In genomic region chr3:11271986-11272904, GRCh38 we compare ENCODE assay signal across 8 cellular contexts. TPM values are rescaled to one million over a fixed set of nuclear protein-coding genes. Genes with fewer than 3 reads are reported as not detected.
DNase-seq lines count a peak whose midpoint lies in the region; ATAC-seq and TF ChIP-seq lines count a peak whose summit lies in the region.

Gene ATG7 (plus strand): TSS chr3:11272397. CDS start chr3:11298696, 26,299 bp downstream.

- no peaks in the 10 kb centered on the region for H3K36me3 ChIP-seq in fibroblast of lung (ENCODE audit: control insufficient read depth, insufficient read depth, low read length)

- peaks cover 47% of the 10 kb centered on the region for H3K79me2 ChIP-seq in fibroblast of lung (ENCODE audit: control insufficient read depth, insufficient read depth, low read length)

- H3K4me3 ChIP-seq in LNCaP clone FGC (ENCODE audit: low read depth, low read length): peak within 1 kb of the TSS; percentile 77
- peak within 1 kb of the TSS; percentile 56 to 99 (median 85) for H3K4me3 ChIP-seq in fibroblast of lung (replicated peaks in 1 of 4; ENCODE audit: control extremely low read depth in 1 of 4, insufficient read depth in 1 of 4, low read depth in 3 of 4, low read length in 4 of 4)

- DNase-seq in EH (ENCODE audit: low read depth): peak; percentile 97
- DNase-seq in GOT3 (lab: John Stamatoyannopoulos, UW): peak; percentile 84
- peak; percentile 78 for DNase-seq in LNCaP clone FGC (ENCODE audit: low read depth)
- peak; percentile 95 for DNase-seq in RWPE1 (ENCODE audit: low spot score)
- peak; percentile 95 to 96 for DNase-seq in fibroblast of lung (ENCODE audit: low read depth in 2 of 2)
- DNase-seq in naive thymus-derived CD8-positive, alpha-beta T cell: peak; percentile 94 to 98 (median 96)
- peak; percentile 90 to 97 (median 94) for DNase-seq in stimulated activated naive CD4-positive, alpha-beta T cell (lab: John Stamatoyannopoulos, UW)

- peaks cover 5% of the 10 kb centered on the region for H3K9me3 Mint-ChIP-seq in activated T-helper 17 cell treated with anti-CD3 and anti-CD28 coated beads, Interleukin-2, amount 50 U/mL, for 72 hours
- peaks cover 0 to 7% (median under 1%) of the 10 kb centered on the region in 9 donors for H3K9me3 Mint-ChIP-seq in naive thymus-derived CD8-positive, alpha-beta T cell

- POLR2A ChIA-PET in RWPE1 (lab: Yijun Ruan, JAX; ENCODE audit: low non-redundant PET): no interaction called here
- POLR2A ChIA-PET in naive thymus-derived CD8-positive, alpha-beta T cell (lab: Charles Lee): interaction anchor here (0.6 to 2.9 kb wide), 10 partner anchors 10 to 1212 kb away, joined by 3 to 64 read pairs (median 4); partner anchors contain the start of genes SEC13, TSEN2 and VGLL4

- H2AFZ ChIP-seq in fibroblast of lung (ENCODE audit: low read length): peak within 1 kb of the TSS; percentile 75

- H3K36me3 Mint-ChIP-seq in activated T-helper 17 cell treated with anti-CD3 and anti-CD28 coated beads, Interleukin-2, amount 50 U/mL, for 72 hours (ENCODE audit: low read depth): peaks cover 45% of the 10 kb centered on the region
- peaks cover 9 to 18% (median 9%) of the 10 kb centered on the region in 3 donors for H3K36me3 Mint-ChIP-seq in naive thymus-derived CD8-positive, alpha-beta T cell

- no peaks in the 10 kb centered on the region for H3K27me3 ChIP-seq in fibroblast of lung (ENCODE audit: control insufficient read depth, insufficient read depth, low read length)

- peak within 1 kb of the TSS; percentile 93 for H3K4me2 ChIP-seq in fibroblast of lung (ENCODE audit: extremely low read depth, insufficient read depth, low read length)

- H3K9ac ChIP-seq in fibroblast of lung (ENCODE audit: insufficient read depth, low read length): peak within 1 kb of the TSS; percentile 84

- H3K27ac ChIP-seq in RWPE1 (peak within 1 kb of the TSS; percentile 76), fibroblast of lung (ENCODE audit: insufficient read depth, low read length) (peak within 1 kb of the TSS; percentile 90)

- CTCF ChIA-PET in RWPE1 (lab: Yijun Ruan, JAX): interaction anchor here (0.5 to 1.1 kb wide), 4 partner anchors 10 to 82 kb away, joined by 3 to 6 read pairs (median 4); no protein-coding TSS in a partner anchor

- H3K9me3 ChIP-seq in fibroblast of lung (ENCODE audit: control insufficient read depth, insufficient read depth, low read depth, low read length): no peaks in the 10 kb centered on the region

- H3K4me1 Mint-ChIP-seq in activated T-helper 17 cell treated with anti-CD3 and anti-CD28 coated beads, Interleukin-2, amount 50 U/mL, for 72 hours: peaks cover 44% of the 10 kb centered on the region
- H3K4me1 Mint-ChIP-seq in naive thymus-derived CD8-positive, alpha-beta T cell: peaks cover 32 to 53% (median 45%) of the 10 kb centered on the region in 4 donors

- H3K4me3 Mint-ChIP-seq in activated T-helper 17 cell treated with anti-CD3 and anti-CD28 coated beads, Interleukin-2, amount 50 U/mL, for 72 hours: peak within 1 kb of the TSS; percentile 97
- peak within 1 kb of the TSS; percentile 94 to 98 (median 96) for H3K4me3 Mint-ChIP-seq in naive thymus-derived CD8-positive, alpha-beta T cell

- no peak for TF ChIP-seq CTCF in LNCaP clone FGC (IDR thresholded peaks at IDR 0.05; ENCODE audit: control insufficient read depth, extremely low read depth, insufficient read depth)
- TF ChIP-seq CTCF in RWPE1 (conservative IDR thresholded peaks at IDR 0.05; ENCODE audit: low read depth): no peak
- no peak for TF ChIP-seq CTCF in fibroblast of lung (conservative IDR thresholded peaks at IDR 0.05 in 1 of 2, IDR thresholded peaks at IDR 0.05 in 1 of 2; ENCODE audit: low read depth in 1 of 2, low read length in 2 of 2)

- H3K4me1 ChIP-seq in fibroblast of lung (ENCODE audit: control insufficient read depth, extremely low read depth, insufficient read depth, low read length): peaks cover 4% of the 10 kb centered on the region

- peak within 1 kb of the TSS; percentile 99 for H3K27ac Mint-ChIP-seq in activated T-helper 17 cell treated with anti-CD3 and anti-CD28 coated beads, Interleukin-2, amount 50 U/mL, for 72 hours
- H3K27ac Mint-ChIP-seq in naive thymus-derived CD8-positive, alpha-beta T cell: peak within 1 kb of the TSS; percentile 96 to 100 (median 99)

- peak; percentile 95 for ATAC-seq in activated T-helper 17 cell treated with anti-CD3 and anti-CD28 coated beads, Interleukin-2, amount 50 U/mL, for 72 hours (replicated peaks)
- peak; percentile 91 to 94 for ATAC-seq in naive thymus-derived CD8-positive, alpha-beta T cell

- no peaks in the 10 kb centered on the region for H3K27me3 Mint-ChIP-seq in activated T-helper 17 cell treated with anti-CD3 and anti-CD28 coated beads, Interleukin-2, amount 50 U/mL, for 72 hours
- peaks cover 0 to 3% (median 2%) of the 10 kb centered on the region in 5 donors for H3K27me3 Mint-ChIP-seq in naive thymus-derived CD8-positive, alpha-beta T cell

- H4K20me1 ChIP-seq in fibroblast of lung (ENCODE audit: control insufficient read depth, extremely low read depth, insufficient read depth, low read length): no peaks in the 10 kb centered on the region

RNA-seq across cellular contexts. Expression of gene ATG7, which starts in this region (rescaled TPM):
- 10 to 100 TPM; 34.6 to 37.7 TPM for total RNA-seq in activated T-helper 17 cell treated with anti-CD3 and anti-CD28 coated beads, Interleukin-2, amount 50 U/mL, for 72 hours
- total RNA-seq in fibroblast of lung: 56.5 and 60.9 TPM in 2 replicates
- 50.8 and 61.5 TPM in 2 replicates for polyA plus RNA-seq in fibroblast of lung
- 25.4 and 35.0 TPM in 2 replicates for polyA plus RNA-seq in fibroblast of lung (2012)
- 81.8 and 91.1 TPM in 2 replicates for polyA minus RNA-seq in fibroblast of lung (ENCODE audit: low replicate concordance)
- total RNA-seq in naive thymus-derived CD8-positive, alpha-beta T cell: 10 to 100 TPM; 28.6 to 28.7 TPM
- polyA plus RNA-seq in naive thymus-derived CD8-positive, alpha-beta T cell: 10 to 100 TPM in 2 of 3 donors, 1 to 10 TPM in 1; 6.0 to 15.3 (median 10.3) TPM

Comparison
In these comparisons a context has a peak if more than half of its experiments do, and no peak if none do; other contexts are left out.
1. Peak in every context shown above with its lines: DNase-seq, ATAC-seq, H3K4me3 ChIP-seq and H3K27ac ChIP-seq.